ENCODE assay signal across 1 cellular context in the genomic region with DNA sequence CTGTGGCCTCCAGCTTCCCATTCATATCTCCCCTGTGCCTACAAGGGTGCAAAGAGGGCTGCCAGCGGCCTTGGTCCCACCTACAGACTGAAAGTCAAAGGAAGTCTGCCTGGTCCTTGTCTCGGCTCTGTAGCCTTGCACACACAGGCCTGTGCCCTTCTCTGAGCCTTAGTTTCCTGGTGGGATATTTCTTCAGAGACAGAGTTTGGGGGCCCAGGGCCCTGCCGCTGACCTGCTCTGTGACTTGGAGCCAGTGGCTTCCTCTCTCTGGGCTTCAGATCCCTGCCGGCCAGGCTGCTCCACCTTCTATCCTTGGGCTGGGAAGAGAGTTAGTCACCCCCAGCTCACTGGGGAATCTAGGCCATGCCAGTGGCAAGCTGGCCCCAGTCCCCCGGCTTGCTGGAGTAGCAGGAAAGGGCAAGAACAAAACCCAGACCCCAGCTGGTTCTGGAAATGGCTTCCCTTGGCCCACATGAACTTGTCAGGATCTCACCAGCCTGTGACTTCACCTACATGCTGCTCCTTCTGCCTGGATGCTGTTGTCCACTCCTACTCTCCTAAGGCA.
TF ChIP-seq lines count a peak whose summit lies in the region.

No MANE protein-coding gene starts in this region.

TF ChIP-seq in GM23338, 12 proteins besides CTCF, POLR2A, EP300 and RAD21 (continued from another document):
- TF ChIP-seq, protein P1, sequence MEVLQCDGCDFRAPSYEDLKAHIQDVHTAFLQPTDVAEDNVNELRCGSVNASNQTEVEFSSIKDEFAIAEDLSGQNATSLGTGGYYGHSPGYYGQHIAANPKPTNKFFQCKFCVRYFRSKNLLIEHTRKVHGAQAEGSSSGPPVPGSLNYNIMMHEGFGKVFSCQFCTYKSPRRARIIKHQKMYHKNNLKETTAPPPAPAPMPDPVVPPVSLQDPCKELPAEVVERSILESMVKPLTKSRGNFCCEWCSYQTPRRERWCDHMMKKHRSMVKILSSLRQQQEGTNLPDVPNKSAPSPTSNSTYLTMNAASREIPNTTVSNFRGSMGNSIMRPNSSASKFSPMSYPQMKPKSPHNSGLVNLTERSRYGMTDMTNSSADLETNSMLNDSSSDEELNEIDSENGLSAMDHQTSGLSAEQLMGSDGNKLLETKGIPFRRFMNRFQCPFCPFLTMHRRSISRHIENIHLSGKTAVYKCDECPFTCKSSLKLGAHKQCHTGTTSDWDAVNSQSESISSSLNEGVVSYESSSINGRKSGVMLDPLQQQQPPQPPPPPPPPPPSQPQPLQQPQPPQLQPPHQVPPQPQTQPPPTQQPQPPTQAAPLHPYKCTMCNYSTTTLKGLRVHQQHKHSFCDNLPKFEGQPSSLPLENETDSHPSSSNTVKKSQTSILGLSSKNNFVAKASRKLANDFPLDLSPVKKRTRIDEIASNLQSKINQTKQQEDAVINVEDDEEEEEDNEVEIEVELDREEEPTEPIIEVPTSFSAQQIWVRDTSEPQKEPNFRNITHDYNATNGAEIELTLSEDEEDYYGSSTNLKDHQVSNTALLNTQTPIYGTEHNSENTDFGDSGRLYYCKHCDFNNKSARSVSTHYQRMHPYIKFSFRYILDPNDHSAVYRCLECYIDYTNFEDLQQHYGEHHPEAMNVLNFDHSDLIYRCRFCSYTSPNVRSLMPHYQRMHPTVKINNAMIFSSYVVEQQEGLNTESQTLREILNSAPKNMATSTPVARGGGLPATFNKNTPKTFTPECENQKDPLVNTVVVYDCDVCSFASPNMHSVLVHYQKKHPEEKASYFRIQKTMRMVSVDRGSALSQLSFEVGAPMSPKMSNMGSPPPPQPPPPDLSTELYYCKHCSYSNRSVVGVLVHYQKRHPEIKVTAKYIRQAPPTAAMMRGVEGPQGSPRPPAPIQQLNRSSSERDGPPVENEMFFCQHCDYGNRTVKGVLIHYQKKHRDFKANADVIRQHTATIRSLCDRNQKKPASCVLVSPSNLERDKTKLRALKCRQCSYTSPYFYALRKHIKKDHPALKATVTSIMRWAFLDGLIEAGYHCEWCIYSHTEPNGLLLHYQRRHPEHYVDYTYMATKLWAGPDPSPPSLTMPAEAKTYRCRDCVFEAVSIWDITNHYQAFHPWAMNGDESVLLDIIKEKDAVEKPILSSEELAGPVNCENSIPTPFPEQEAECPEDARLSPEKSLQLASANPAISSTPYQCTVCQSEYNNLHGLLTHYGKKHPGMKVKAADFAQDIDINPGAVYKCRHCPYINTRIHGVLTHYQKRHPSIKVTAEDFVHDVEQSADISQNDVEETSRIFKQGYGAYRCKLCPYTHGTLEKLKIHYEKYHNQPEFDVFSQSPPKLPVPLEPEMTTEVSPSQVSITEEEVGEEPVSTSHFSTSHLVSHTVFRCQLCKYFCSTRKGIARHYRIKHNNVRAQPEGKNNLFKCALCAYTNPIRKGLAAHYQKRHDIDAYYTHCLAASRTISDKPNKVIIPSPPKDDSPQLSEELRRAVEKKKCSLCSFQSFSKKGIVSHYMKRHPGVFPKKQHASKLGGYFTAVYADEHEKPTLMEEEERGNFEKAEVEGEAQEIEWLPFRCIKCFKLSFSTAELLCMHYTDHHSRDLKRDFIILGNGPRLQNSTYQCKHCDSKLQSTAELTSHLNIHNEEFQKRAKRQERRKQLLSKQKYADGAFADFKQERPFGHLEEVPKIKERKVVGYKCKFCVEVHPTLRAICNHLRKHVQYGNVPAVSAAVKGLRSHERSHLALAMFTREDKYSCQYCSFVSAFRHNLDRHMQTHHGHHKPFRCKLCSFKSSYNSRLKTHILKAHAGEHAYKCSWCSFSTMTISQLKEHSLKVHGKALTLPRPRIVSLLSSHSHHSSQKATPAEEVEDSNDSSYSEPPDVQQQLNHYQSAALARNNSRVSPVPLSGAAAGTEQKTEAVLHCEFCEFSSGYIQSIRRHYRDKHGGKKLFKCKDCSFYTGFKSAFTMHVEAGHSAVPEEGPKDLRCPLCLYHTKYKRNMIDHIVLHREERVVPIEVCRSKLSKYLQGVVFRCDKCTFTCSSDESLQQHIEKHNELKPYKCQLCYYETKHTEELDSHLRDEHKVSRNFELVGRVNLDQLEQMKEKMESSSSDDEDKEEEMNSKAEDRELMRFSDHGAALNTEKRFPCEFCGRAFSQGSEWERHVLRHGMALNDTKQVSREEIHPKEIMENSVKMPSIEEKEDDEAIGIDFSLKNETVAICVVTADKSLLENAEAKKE (CRISPR knock-in tag; IDR thresholded peaks at IDR 0.05) = no peak
- TF ChIP-seq ZNF114 (CRISPR knock-in tag; IDR thresholded peaks at IDR 0.05) = no peak
- TF ChIP-seq JUNB (IDR thresholded peaks at IDR 0.05; ENCODE audit: unreplicated experiment) = no peak
- TF ChIP-seq, protein P2, sequence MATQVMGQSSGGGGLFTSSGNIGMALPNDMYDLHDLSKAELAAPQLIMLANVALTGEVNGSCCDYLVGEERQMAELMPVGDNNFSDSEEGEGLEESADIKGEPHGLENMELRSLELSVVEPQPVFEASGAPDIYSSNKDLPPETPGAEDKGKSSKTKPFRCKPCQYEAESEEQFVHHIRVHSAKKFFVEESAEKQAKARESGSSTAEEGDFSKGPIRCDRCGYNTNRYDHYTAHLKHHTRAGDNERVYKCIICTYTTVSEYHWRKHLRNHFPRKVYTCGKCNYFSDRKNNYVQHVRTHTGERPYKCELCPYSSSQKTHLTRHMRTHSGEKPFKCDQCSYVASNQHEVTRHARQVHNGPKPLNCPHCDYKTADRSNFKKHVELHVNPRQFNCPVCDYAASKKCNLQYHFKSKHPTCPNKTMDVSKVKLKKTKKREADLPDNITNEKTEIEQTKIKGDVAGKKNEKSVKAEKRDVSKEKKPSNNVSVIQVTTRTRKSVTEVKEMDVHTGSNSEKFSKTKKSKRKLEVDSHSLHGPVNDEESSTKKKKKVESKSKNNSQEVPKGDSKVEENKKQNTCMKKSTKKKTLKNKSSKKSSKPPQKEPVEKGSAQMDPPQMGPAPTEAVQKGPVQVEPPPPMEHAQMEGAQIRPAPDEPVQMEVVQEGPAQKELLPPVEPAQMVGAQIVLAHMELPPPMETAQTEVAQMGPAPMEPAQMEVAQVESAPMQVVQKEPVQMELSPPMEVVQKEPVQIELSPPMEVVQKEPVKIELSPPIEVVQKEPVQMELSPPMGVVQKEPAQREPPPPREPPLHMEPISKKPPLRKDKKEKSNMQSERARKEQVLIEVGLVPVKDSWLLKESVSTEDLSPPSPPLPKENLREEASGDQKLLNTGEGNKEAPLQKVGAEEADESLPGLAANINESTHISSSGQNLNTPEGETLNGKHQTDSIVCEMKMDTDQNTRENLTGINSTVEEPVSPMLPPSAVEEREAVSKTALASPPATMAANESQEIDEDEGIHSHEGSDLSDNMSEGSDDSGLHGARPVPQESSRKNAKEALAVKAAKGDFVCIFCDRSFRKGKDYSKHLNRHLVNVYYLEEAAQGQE (IDR thresholded peaks at IDR 0.05; ENCODE audit: unreplicated experiment) = no peak
